1 cellular context compared by ENCODE assay signal in the genomic region with DNA sequence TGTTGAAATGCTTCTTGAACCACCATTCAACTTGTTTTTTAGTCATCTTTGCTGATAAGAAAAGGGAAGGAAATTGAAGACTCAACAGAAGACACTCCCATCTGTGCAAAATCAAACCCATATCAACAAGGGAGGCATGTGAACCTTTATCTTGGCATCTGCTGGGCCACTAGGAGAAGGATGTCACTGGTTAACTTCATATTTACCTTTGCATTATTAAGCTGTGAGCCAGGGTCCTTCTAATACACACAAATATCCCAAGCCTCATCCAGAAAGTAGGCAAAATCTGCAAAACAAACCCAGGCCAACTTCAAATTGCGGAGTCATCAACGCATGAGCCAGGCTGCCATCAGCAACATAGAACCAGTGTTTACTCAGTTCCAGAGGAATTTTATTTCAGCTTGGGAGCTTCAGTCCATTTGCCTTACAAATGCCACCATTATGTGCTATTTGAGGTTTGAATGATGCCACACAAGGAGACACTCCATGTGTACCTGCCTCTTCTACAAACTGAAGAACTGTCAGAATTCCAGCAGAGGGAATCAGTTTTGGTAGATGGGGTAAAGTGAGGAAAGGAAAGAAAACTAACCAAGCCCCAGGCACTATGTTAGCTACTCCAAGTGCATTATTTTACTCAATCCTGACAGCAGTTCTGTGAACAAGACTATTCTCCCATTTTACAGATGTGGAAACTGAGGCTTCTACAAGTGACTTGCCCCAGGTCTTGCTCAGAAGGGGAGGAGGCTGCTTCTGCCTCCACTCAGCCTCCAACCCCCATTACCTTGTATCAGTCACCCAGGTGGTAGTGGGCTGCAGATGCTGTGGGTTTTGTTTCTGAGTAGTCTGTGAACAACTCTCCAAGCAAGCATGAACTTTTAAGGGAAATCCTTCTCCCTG.
TF ChIP-seq lines count a peak whose summit lies in the region.

No MANE protein-coding gene starts in this region.

TF ChIP-seq in GM23338, 12 proteins besides CTCF, POLR2A, EP300 and RAD21 (continued from another document):
- TF ChIP-seq, protein P1, sequence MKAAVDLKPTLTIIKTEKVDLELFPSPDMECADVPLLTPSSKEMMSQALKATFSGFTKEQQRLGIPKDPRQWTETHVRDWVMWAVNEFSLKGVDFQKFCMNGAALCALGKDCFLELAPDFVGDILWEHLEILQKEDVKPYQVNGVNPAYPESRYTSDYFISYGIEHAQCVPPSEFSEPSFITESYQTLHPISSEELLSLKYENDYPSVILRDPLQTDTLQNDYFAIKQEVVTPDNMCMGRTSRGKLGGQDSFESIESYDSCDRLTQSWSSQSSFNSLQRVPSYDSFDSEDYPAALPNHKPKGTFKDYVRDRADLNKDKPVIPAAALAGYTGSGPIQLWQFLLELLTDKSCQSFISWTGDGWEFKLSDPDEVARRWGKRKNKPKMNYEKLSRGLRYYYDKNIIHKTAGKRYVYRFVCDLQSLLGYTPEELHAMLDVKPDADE (IDR thresholded peaks at IDR 0.05) = no peak
- TF ChIP-seq JUNB (IDR thresholded peaks at IDR 0.05; ENCODE audit: unreplicated experiment) = no peak
- TF ChIP-seq EZH2 (IDR thresholded peaks at IDR 0.05; ENCODE audit: low read depth, unreplicated experiment) = no peak
TF ChIP-seq in GM23338: peak in this region for 0.
